ENCODE assay signal across 8 cellular contexts in genomic region chr4:102827674-102828496, GRCh38. TPM values are rescaled to one million over a fixed set of nuclear protein-coding genes. Genes with fewer than 3 reads are reported as not detected.
A peak's percentile ranks its signal among the peaks of the same experiment; 100 is the strongest.
DNase-seq lines count a peak whose midpoint lies in the region; ATAC-seq and TF ChIP-seq lines count a peak whose summit lies in the region.

No MANE protein-coding gene starts in this region.

- peaks cover under 1% of the 10 kb centered on the region for H3K36me3 Mint-ChIP-seq in osteocyte (ENCODE audit: unreplicated experiment)

- H3K4me1 Mint-ChIP-seq in osteocyte (ENCODE audit: unreplicated experiment) = peaks cover 27% of the 10 kb centered on the region

- intact Hi-C loops in Right ventricle myocardium inferior (cut with DNase I) = loop anchor here (1.0 to 5.0 kb wide), 6 partner anchors 19 to 327 kb away; partner anchors contain the start of genes BDH2, MANBA, NFKB1 and SLC9B1

- no peaks in the 10 kb centered on the region for H3K9me3 ChIP-seq in thymus (ENCODE audit: control insufficient read depth)

- no peak overlapping the region for H3K4me3 Mint-ChIP-seq in osteocyte (ENCODE audit: unreplicated experiment)

- ATAC-seq in HG02678 (IDR thresholded peaks at IDR 0.05; ENCODE audit: unreplicated experiment) (peak; percentile 78), Right ventricle myocardium inferior (peak; percentile 87)

- H3K27ac Mint-ChIP-seq in osteocyte (ENCODE audit: unreplicated experiment) = no peak overlapping the region

- no peaks in the 10 kb centered on the region for H3K36me3 ChIP-seq in thymus (ENCODE audit: control insufficient read depth, insufficient read depth)

- under 1% methylated on average over 50 of the region's 50 CpGs for WGBS in thymus

- H3K27me3 Mint-ChIP-seq in osteocyte (ENCODE audit: unreplicated experiment) = no peaks in the 10 kb centered on the region

- peak overlapping the region; percentile 100 for H3K27ac ChIP-seq in thymus (ENCODE audit: low read depth)

- H3K4me1 ChIP-seq in thymus (ENCODE audit: control insufficient read depth, insufficient read depth, low read length) = peaks cover 9% of the 10 kb centered on the region

- H3K4me3 ChIP-seq in GM12865 (ENCODE audit: low read depth, low read length) (peak overlapping the region; percentile 92), thymus (ENCODE audit: low read length) (peak overlapping the region; percentile 94)

- no peaks in the 10 kb centered on the region for H3K9me3 Mint-ChIP-seq in osteocyte (ENCODE audit: unreplicated experiment)

- no peaks in the 10 kb centered on the region for H3K27me3 ChIP-seq in thymus (ENCODE audit: control insufficient read depth, insufficient read depth)

- peak; percentile 100 for DNase-seq in GM12865 (ENCODE audit: low read depth)
- peak; percentile 95 for DNase-seq in NCI-H1105 treated with DMSO at 0.1 percent for 48 hours (lab: John Stamatoyannopoulos, UW)
- peak; percentile 100 for DNase-seq in SKM-1 (lab: John Stamatoyannopoulos, UW; ENCODE audit: unreplicated experiment)
- peak; percentile 98 for DNase-seq in activated naive CD8-positive, alpha-beta T cell treated with anti-CD3 and anti-CD28 coated beads, Interleukin-2, amount 50 U/mL, for 16 hours (ENCODE audit: low read depth, low spot score)
- peak; percentile 99 for DNase-seq in Right ventricle myocardium inferior (ENCODE audit: missing footprints)
- DNase-seq in osteocyte (ENCODE audit: extremely low spot score, unreplicated experiment) = peak; percentile 99

- TF ChIP-seq CTCF in GM12865 (IDR thresholded peaks at IDR 0.05; ENCODE audit: insufficient read depth, low read depth, low read length, missing control alignments) (no peak), osteocyte (IDR thresholded peaks at IDR 0.05) (no peak)

RNA-seq across cellular contexts. Expression of gene UBE2D3, which starts 0.5 kb away (rescaled TPM):
- total RNA-seq in Right ventricle myocardium inferior = 261 TPM
- total RNA-seq in osteocyte = 239 and 247 TPM in 2 replicates
- polyA plus RNA-seq in thymus = 318 TPM

RNA-seq across cellular contexts. Expression of gene CISD2, which starts 40.9 kb away (rescaled TPM):
- total RNA-seq in Right ventricle myocardium inferior (17.1 TPM), osteocyte (27.2 and 30.4 TPM in 2 replicates)
- 28.8 TPM for polyA plus RNA-seq in thymus

Comparison
In these comparisons a context has a peak if more than half of its experiments do, and no peak if none do; other contexts are left out.
1. Peak in every context shown above with its lines: DNase-seq, ATAC-seq, H3K4me3 ChIP-seq and H3K27ac ChIP-seq.